In genomic region chr16:89985219-89985618, GRCh38 we compare ENCODE assay signal across 21 cellular contexts. TPM values are rescaled to one million over a fixed set of nuclear protein-coding genes. Genes with fewer than 3 reads are reported as not detected.
DNase-seq lines count a peak whose midpoint lies in the region; ATAC-seq, FAIRE-seq and TF ChIP-seq lines count a peak whose summit lies in the region.
"Had no signal": no experiment of that assay in that cellular context is flagged by ENCODE, and none has a peak within 500 bp of the region (broad histone marks: within the 10 kb centered on the region; RNA-seq: fewer than 3 reads in every experiment).

No MANE protein-coding gene starts in this region.

- TF ChIP-seq RAD21 in HepG2 (CRISPR knock-in tag; IDR thresholded peaks at IDR 0.05), result no peak
- TF ChIP-seq RAD21 in IMR-90 (IDR thresholded peaks at IDR 0.05; ENCODE audit: low read length), result no peak
- TF ChIP-seq RAD21 in K562 (CRISPR knock-in tag; conservative IDR thresholded peaks at IDR 0.05 in 1 of 2, IDR thresholded peaks at IDR 0.05 in 1 of 2), result no peak

- no peak overlapping the region for H3K18ac ChIP-seq in IMR-90 (ENCODE audit: low read depth, low read length)

- H3K4me1 ChIP-seq in HepG2 (ENCODE audit: insufficient read depth, low read length), result no peaks in the 10 kb centered on the region
- H3K4me1 ChIP-seq in right lobe of liver, result no peaks in the 10 kb centered on the region
- H3K4me1 ChIP-seq in IMR-90 (ENCODE audit: control insufficient read depth, insufficient read depth, low read length), result no peaks in the 10 kb centered on the region
- H3K4me1 ChIP-seq in K562 (replicated peaks in 1 of 2; ENCODE audit: control insufficient read depth in 2 of 2, insufficient read depth in 2 of 2, low read length in 2 of 2), result no peaks in the 10 kb centered on the region; a peak in 1 of 5 replicates

- H2BK120ac ChIP-seq in IMR-90 (ENCODE audit: low read depth, low read length), result no peak overlapping the region

- in situ Hi-C loops in HepG2 (cut with HindIII; ENCODE audit: extremely low pct_ligation_motif_present, low pct_unique_long_range_greater_than_20kb), result no loop called here
- in situ Hi-C loops in IMR-90 (cut with MboI; ENCODE audit: low sequenced_read_pairs), result no loop called here
- in situ Hi-C loops in K562 (cut with MboI), result no loop called here

- H3K56ac ChIP-seq in IMR-90 (ENCODE audit: extremely low read depth, insufficient read depth, low read length), result no peak overlapping the region

- no peak overlapping the region for H2BK20ac ChIP-seq in IMR-90 (ENCODE audit: low read depth, low read length)

- H3K4me3 ChIP-seq in HepG2 (replicated peaks in 1 of 3; ENCODE audit: insufficient read depth in 1 of 3, low read depth in 2 of 3, low read length in 3 of 3) (no peak overlapping the region), right lobe of liver (no peak overlapping the region), IMR-90 (ENCODE audit: insufficient read depth, low read depth, low read length) (no peak overlapping the region), K562 (no peak overlapping the region), WERI-Rb-1 (ENCODE audit: low read depth, low read length) (no peak overlapping the region)

- H3K79me2 ChIP-seq in HepG2 (ENCODE audit: insufficient read depth, low read length), result no peaks in the 10 kb centered on the region
- H3K79me2 ChIP-seq in K562 (ENCODE audit: control insufficient read depth, insufficient read depth, low read length), result no peaks in the 10 kb centered on the region

- H2AK5ac ChIP-seq in IMR-90 (ENCODE audit: low read depth, low read length), result no peak overlapping the region

- WGBS in HepG2 (ENCODE audit: low lambda C conversion rate), result 98% methylated on average over 10 of the region's 10 CpGs
- 89% methylated on average over 10 of the region's 10 CpGs for WGBS in right lobe of liver (ENCODE audit: insufficient coverage, low coverage, low lambda C conversion rate, missing lambda C conversion rate)
- 98% methylated on average over 6 of the region's 10 CpGs; no CpG with 5 or more reads in 1 of the 2 experiments for WGBS in IMR-90 (ENCODE audit: extremely low coverage in 2 of 2, insufficient read length in 1 of 2), 2 experiments
- WGBS in K562 (ENCODE audit: insufficient coverage, low coverage, missing lambda C conversion rate), result 95% methylated on average over 9 of the region's 10 CpGs

- H3K9me1 ChIP-seq in IMR-90 (ENCODE audit: insufficient read depth, low read length) (no peaks in the 10 kb centered on the region), K562 (ENCODE audit: control insufficient read depth, insufficient read depth, low read length) (no peaks in the 10 kb centered on the region)

- DNase-seq in HepG2 (ENCODE audit: low spot score), result no peak
- DNase-seq in right lobe of liver, result no peak
- no peak for DNase-seq in IMR-90
- DNase-seq in K562 (ENCODE audit: extremely low read depth in 1 of 4, low spot score in 3 of 4), result no peak
- no peak for DNase-seq in frontal cortex (ENCODE audit: low spot score in 2 of 2)
- DNase-seq in stimulated activated effector memory CD8-positive, alpha-beta T cell treated with anti-CD3 and anti-CD28 coated beads, Interleukin-12 subunit alpha, Interleukin-12 subunit beta, amount 100 ng/mL, for 72 hours (ENCODE audit: low spot score in 2 of 2), result no peak
- no peak for DNase-seq in WERI-Rb-1
- DNase-seq: ACHN; AML-193; C1 segment of cervical spinal cord; Calu3; CD4-positive, alpha-beta memory T cell; COR-L47; DMS53; DMS79 treated with DMSO at 0.1 percent for 48 hours; GF-D8; GOT3; H7; HCEC 1CT had no signal

- ATAC-seq in HepG2, result no peak
- ATAC-seq in right lobe of liver, result no peak
- no peak for ATAC-seq in IMR-90 (ENCODE audit: low read depth)
- ATAC-seq in K562, result no peak
- no peak for ATAC-seq in stimulated activated effector memory CD8-positive, alpha-beta T cell treated with anti-CD3 and anti-CD28 coated beads, Interleukin-12 subunit alpha, Interleukin-12 subunit beta, amount 100 ng/mL, for 72 hours

- dilution Hi-C loops in IMR-90 (cut with HindIII; ENCODE audit: low sequenced_read_pairs, unreplicated experiment), result no loop called here

- no peak overlapping the region for H3K4ac ChIP-seq in IMR-90 (ENCODE audit: low read depth, low read length)

- H3K4me3 Mint-ChIP-seq in stimulated activated effector memory CD8-positive, alpha-beta T cell treated with anti-CD3 and anti-CD28 coated beads, Interleukin-12 subunit alpha, Interleukin-12 subunit beta, amount 100 ng/mL, for 72 hours, result no peak overlapping the region
- H3K4me3 Mint-ChIP-seq: CD4-positive, alpha-beta memory T cell had no signal

- intact Hi-C loops in HepG2 (cut with micrococcal nuclease; ENCODE audit: unreplicated experiment), result no loop called here
- intact Hi-C loops in right lobe of liver (cut with DNase I), result no loop called here
- intact Hi-C loops in IMR-90 (cut with micrococcal nuclease), result no loop called here
- intact Hi-C loops in K562 (cut with micrococcal nuclease), result no loop called here

- BruUV-seq in HepG2 (replicated peaks; lab: Mats Ljungman, UMichigan) (no TSS peak), IMR-90 (replicated peaks; lab: Mats Ljungman, UMichigan) (TSS peak; percentile 47), K562 (replicated peaks; lab: Mats Ljungman, UMichigan) (TSS peak; percentile 39)

- H3K36me3 ChIP-seq in HepG2 (replicated peaks in 1 of 2; ENCODE audit: control insufficient read depth in 1 of 2, insufficient read depth in 2 of 2, low read length in 2 of 2) (peaks cover 56 to 72% of the 10 kb centered on the region in 2 experiments), right lobe of liver (peaks cover 0 to 61% (median 32%) of the 10 kb centered on the region in 4 donors), IMR-90 (ENCODE audit: control insufficient read depth, insufficient read depth, low read length) (peaks cover 64% of the 10 kb centered on the region), K562 (ENCODE audit: control insufficient read depth, insufficient read depth, low read length) (peaks cover 79% of the 10 kb centered on the region), WERI-Rb-1 (peaks cover 13% of the 10 kb centered on the region)

- peaks cover 98% of the 10 kb centered on the region for H3K36me3 Mint-ChIP-seq in stimulated activated effector memory CD8-positive, alpha-beta T cell treated with anti-CD3 and anti-CD28 coated beads, Interleukin-12 subunit alpha, Interleukin-12 subunit beta, amount 100 ng/mL, for 72 hours

- H2AFZ ChIP-seq in HepG2 (ENCODE audit: low read length), result no peak overlapping the region
- H2AFZ ChIP-seq in IMR-90 (replicated peaks; ENCODE audit: low read length, poor library complexity), result no peak overlapping the region
- H2AFZ ChIP-seq in K562 (ENCODE audit: low read depth, low read length), result no peak overlapping the region

- H3K4me2 ChIP-seq in HepG2 (ENCODE audit: low read depth, low read length), result no peak overlapping the region
- H3K4me2 ChIP-seq in IMR-90 (ENCODE audit: low read depth, low read length), result no peak overlapping the region
- H3K4me2 ChIP-seq in K562 (ENCODE audit: insufficient read depth, low read length), result no peak overlapping the region

- H3K9me3 Mint-ChIP-seq in stimulated activated effector memory CD8-positive, alpha-beta T cell treated with anti-CD3 and anti-CD28 coated beads, Interleukin-12 subunit alpha, Interleukin-12 subunit beta, amount 100 ng/mL, for 72 hours, result no peaks in the 10 kb centered on the region

- H3K9me3 ChIP-seq in HepG2 (ENCODE audit: low read length) (no peaks in the 10 kb centered on the region), right lobe of liver (no peaks in the 10 kb centered on the region), IMR-90 (ENCODE audit: control insufficient read depth, insufficient read depth, low read length) (no peaks in the 10 kb centered on the region), K562 (replicated peaks; ENCODE audit: control insufficient read depth, insufficient read depth, low read depth, low read length) (no peaks in the 10 kb centered on the region), WERI-Rb-1 (ENCODE audit: severe bottlenecking) (no peaks in the 10 kb centered on the region)

- TF ChIP-seq CTCF in HepG2 (CRISPR knock-in tag; IDR thresholded peaks at IDR 0.05) (no peak), right lobe of liver (IDR thresholded peaks at IDR 0.05) (no peak), IMR-90 (conservative IDR thresholded peaks at IDR 0.05; ENCODE audit: low read depth, low read length) (no peak), K562 (IDR thresholded peaks at IDR 0.05 in 2 of 3, conservative IDR thresholded peaks at IDR 0.05 in 1 of 3; ENCODE audit: insufficient read depth in 2 of 3, low read depth in 1 of 3, low read length in 3 of 3) (no peak), WERI-Rb-1 (IDR thresholded peaks at IDR 0.05; ENCODE audit: low read depth, low read length) (no peak)

- FAIRE-seq in HepG2 (lab: Jason Lieb, UNC) (no peak), K562 (lab: Jason Lieb, UNC) (no peak), frontal cortex (lab: Jason Lieb, UNC) (no peak)
- FAIRE-seq: GM12892 had no signal

- H3K27me3 ChIP-seq in HepG2 (ENCODE audit: control insufficient read depth in 1 of 2, insufficient read depth in 2 of 2, low read length in 2 of 2) (no peaks in the 10 kb centered on the region), right lobe of liver (no peaks in the 10 kb centered on the region), IMR-90 (ENCODE audit: control insufficient read depth, insufficient read depth, low read length) (no peaks in the 10 kb centered on the region), K562 (ENCODE audit: control insufficient read depth in 2 of 2, insufficient read depth in 2 of 2, low read length in 2 of 2) (no peaks in the 10 kb centered on the region), WERI-Rb-1 (ENCODE audit: insufficient read depth, low read depth, severe bottlenecking) (no peaks in the 10 kb centered on the region)

- CTCF ChIA-PET in HepG2 (lab: Yijun Ruan, JAX; ENCODE audit: low intra/inter-chr PET ratio, low total read pairs), result no interaction called here
- CTCF ChIA-PET in IMR-90 (lab: Yijun Ruan, JAX), result no interaction called here
- CTCF ChIA-PET in K562 (lab: Yijun Ruan, JAX; ENCODE audit: low intra/inter-chr PET ratio), result no interaction called here

- no peak overlapping the region for H3K23ac ChIP-seq in IMR-90 (ENCODE audit: low read depth, low read length)

- TF ChIP-seq EP300 in HepG2 (IDR thresholded peaks at IDR 0.05; ENCODE audit: low read depth in 2 of 2, low read length in 2 of 2) (no peak), HepG2 (CRISPR knock-in tag; IDR thresholded peaks at IDR 0.05; ENCODE audit: borderline replicate concordance) (no peak), K562 (IDR thresholded peaks at IDR 0.05; ENCODE audit: low read length) (no peak)

- H4K91ac ChIP-seq in IMR-90 (ENCODE audit: insufficient read depth, low read depth, low read length), result no peak overlapping the region

- H2BK15ac ChIP-seq in IMR-90 (ENCODE audit: low read depth, low read length), result no peak overlapping the region

- H3K27ac ChIP-seq in HepG2 (ENCODE audit: extremely low read length, insufficient read depth, low read length) (no peak overlapping the region), right lobe of liver (no peak overlapping the region), IMR-90 (ENCODE audit: insufficient read depth, low read length) (no peak overlapping the region), K562 (ENCODE audit: extremely low read depth, low read depth, low read length) (no peak overlapping the region), WERI-Rb-1 (no peak overlapping the region)
- H3K27ac ChIP-seq: 22Rv1 had no signal

- H3K9ac ChIP-seq in HepG2 (ENCODE audit: insufficient read depth, low read depth, low read length) (no peak overlapping the region), IMR-90 (ENCODE audit: low read depth, low read length) (no peak overlapping the region), K562 (ENCODE audit: insufficient read depth in 1 of 2, low read depth in 2 of 2, low read length in 2 of 2) (no peak overlapping the region)

- H3K27ac Mint-ChIP-seq in stimulated activated effector memory CD8-positive, alpha-beta T cell treated with anti-CD3 and anti-CD28 coated beads, Interleukin-12 subunit alpha, Interleukin-12 subunit beta, amount 100 ng/mL, for 72 hours, result no peak overlapping the region

- TF ChIP-seq POLR2A in HepG2 (IDR thresholded peaks at IDR 0.05; ENCODE audit: insufficient read depth in 1 of 2, low read depth in 2 of 2, low read length in 2 of 2) (no peak), right lobe of liver (IDR thresholded peaks at IDR 0.05) (no peak), IMR-90 (IDR thresholded peaks at IDR 0.05; ENCODE audit: low read depth, low read length) (no peak), K562 (conservative IDR thresholded peaks at IDR 0.05) (no peak)

- H2AK9ac ChIP-seq in IMR-90 (replicated peaks; ENCODE audit: low read depth, low read length, poor library complexity), result peak overlapping the region; percentile 11

- peaks cover 0 to 13% of the 10 kb centered on the region in 2 experiments; a peak in 3 of 4 replicates for H3K79me1 ChIP-seq in IMR-90 (ENCODE audit: low read depth in 1 of 2, low read length in 2 of 2)

- no peak overlapping the region for H3K14ac ChIP-seq in IMR-90 (replicated peaks; ENCODE audit: low read depth, low read length)

- no peak overlapping the region for H2BK5ac ChIP-seq in IMR-90 (ENCODE audit: low read depth, low read length, poor library complexity, severe bottlenecking)

- POLR2A ChIA-PET in HepG2 (lab: Yijun Ruan, JAX) (interaction anchor here (1.4 kb wide), 1 partner anchor 12 kb away, joined by 3 read pairs; no protein-coding TSS in a partner anchor), IMR-90 (lab: Charles Lee; ENCODE audit: unreplicated experiment) (no interaction called here), K562 (lab: Yijun Ruan, JAX) (interaction anchor here (1.2 to 2.5 kb wide), 3 partner anchors 9 to 93 kb away, joined by 3 to 13 read pairs (median 5); no protein-coding TSS in a partner anchor)

- H4K20me1 ChIP-seq in HepG2 (ENCODE audit: insufficient read depth, low read length), result no peaks in the 10 kb centered on the region
- H4K20me1 ChIP-seq in IMR-90 (ENCODE audit: insufficient read depth, low read length), result no peaks in the 10 kb centered on the region
- no peaks in the 10 kb centered on the region for H4K20me1 ChIP-seq in K562 (replicated peaks; ENCODE audit: control insufficient read depth, insufficient read depth, low read length)

- H4K8ac ChIP-seq in IMR-90 (ENCODE audit: low read depth in 2 of 2, low read length in 2 of 2), result no peak overlapping the region

- no peak overlapping the region for H4K5ac ChIP-seq in IMR-90 (ENCODE audit: low read depth, low read length)

- H3K4me1 Mint-ChIP-seq in stimulated activated effector memory CD8-positive, alpha-beta T cell treated with anti-CD3 and anti-CD28 coated beads, Interleukin-12 subunit alpha, Interleukin-12 subunit beta, amount 100 ng/mL, for 72 hours, result no peaks in the 10 kb centered on the region
- H3K4me1 Mint-ChIP-seq: CD4-positive, alpha-beta memory T cell had no signal

RNA-seq across cellular contexts. Expression of gene DBNDD1, which starts 34.0 kb away (rescaled TPM):
- total RNA-seq in HepG2 (2016; rRNA removed; fragmentation: Illumina TruSeq; extraction: Trizol), result 13.0 and 17.0 TPM in 2 replicates
- total RNA-seq in HepG2 (2016; cell fraction: cytosol; rRNA removed; fragmentation: Illumina TruSeq; extraction: Trizol; ENCODE audit: low read depth), result 18.8 and 21.7 TPM in 2 replicates
- total RNA-seq in HepG2 (2016; cell fraction: insoluble cytoplasmic fraction; rRNA removed; fragmentation: Illumina TruSeq; extraction: Trizol), result 11.4 and 16.1 TPM in 2 replicates
- 40.2 and 47.3 TPM in 2 replicates for total RNA-seq in HepG2 (2016; cell fraction: membrane; rRNA removed; fragmentation: Illumina TruSeq; extraction: Trizol)
- 7.6 and 10.0 TPM in 2 replicates for total RNA-seq in HepG2 (2016; cell fraction: nucleus; rRNA removed; fragmentation: Illumina TruSeq; extraction: Trizol)
- 40.4 and 51.0 TPM in 2 replicates for polyA plus RNA-seq in HepG2 (2011; rRNA removed)
- 44.2 and 56.2 TPM in 2 replicates for polyA plus RNA-seq in HepG2 (2011; cell fraction: cytosol; rRNA removed)
- polyA plus RNA-seq in HepG2 (2011; cell fraction: nucleus; rRNA removed), result 31.7 and 32.2 TPM in 2 replicates
- polyA plus RNA-seq in HepG2 (2012), result 16.4 and 30.0 TPM in 2 replicates
- polyA plus RNA-seq in HepG2 (2016; cell fraction: cytosol; fragmentation: Illumina TruSeq; extraction: Trizol; ENCODE audit: low read depth), result 60.8 and 72.2 TPM in 2 replicates
- 33.1 and 40.9 TPM in 2 replicates for polyA plus RNA-seq in HepG2 (2016; cell fraction: insoluble cytoplasmic fraction; fragmentation: Illumina TruSeq; extraction: Trizol; ENCODE audit: low read depth)
- 102 TPM in 2 replicates for polyA plus RNA-seq in HepG2 (2016; cell fraction: membrane; fragmentation: Illumina TruSeq; extraction: Trizol; ENCODE audit: low read depth)
- polyA plus RNA-seq in HepG2 (2016; cell fraction: nucleus; fragmentation: Illumina TruSeq; extraction: Trizol; ENCODE audit: insufficient read depth, low read depth), result 31.0 and 33.1 TPM in 2 replicates
- polyA minus RNA-seq in HepG2 (2011; rRNA and poly(A)+ RNA removed; ENCODE audit: low replicate concordance), result 5.9 and 53.2 TPM in 2 replicates
- 23.0 and 26.9 TPM in 2 replicates for polyA minus RNA-seq in HepG2 (2011; cell fraction: cytosol; rRNA and poly(A)+ RNA removed)
- 9.8 and 13.2 TPM in 2 replicates for polyA minus RNA-seq in HepG2 (2011; cell fraction: nucleus; rRNA and poly(A)+ RNA removed)
- 10 to 100 TPM in 3 of 6 experiments, 1 to 10 TPM in 3; 2.6 to 17.5 (median 7.6) TPM for total RNA-seq in right lobe of liver
- total RNA-seq in IMR-90 (2012; rRNA removed), result 3.1 and 3.4 TPM in 2 replicates
- polyA plus RNA-seq in IMR-90 (2012; rRNA removed), result 23.0 and 26.2 TPM in 2 replicates
- polyA plus RNA-seq in IMR-90 (2012; cell fraction: cytosol; rRNA removed), result 14.9 and 31.6 TPM in 2 replicates
- 11.1 and 18.7 TPM in 2 replicates for polyA plus RNA-seq in IMR-90 (2012; cell fraction: nucleus; rRNA removed; ENCODE audit: low replicate concordance)
- 2.7 and 9.4 TPM in 2 replicates for total RNA-seq in K562 (2011; cell fraction: chromatin; rRNA removed; ENCODE audit: low replicate concordance)
- 4.5 and 5.7 TPM in 2 replicates for total RNA-seq in K562 (2011; cell fraction: nucleolus; rRNA removed)
- total RNA-seq in K562 (2011; cell fraction: nucleoplasm; rRNA removed), result 4.5 and 5.2 TPM in 2 replicates
- 5.8 and 8.3 TPM in 2 replicates for total RNA-seq in K562 (2014; rRNA removed)
- 2.8 and 3.2 TPM in 2 replicates for total RNA-seq in K562 (2014; rRNA removed; fragmentation: Illumina TruSeq; extraction: Trizol)
- 4.2 and 4.3 TPM in 2 replicates for total RNA-seq in K562 (2015; rRNA removed; fragmentation: Illumina TruSeq; extraction: Trizol)
- 12.9 and 13.0 TPM in 2 replicates for total RNA-seq in K562 (2021)
- 6.9 and 8.5 TPM in 2 replicates for polyA plus RNA-seq in K562 (2011; rRNA removed)
- polyA plus RNA-seq in K562 (2011; cell fraction: cytosol; rRNA removed), result 14.1 and 24.5 TPM in 2 replicates
- 6.8 and 9.1 TPM in 2 replicates for polyA plus RNA-seq in K562 (2011; cell fraction: nucleus; rRNA removed)
- 8.0 and 13.9 TPM in 2 replicates for polyA plus RNA-seq in K562 (2012)
- 10.9 and 12.9 TPM in 2 replicates for polyA plus RNA-seq in K562 (2014; fragmentation: Illumina TruSeq; extraction: Trizol)
- polyA plus RNA-seq in K562 (2014; fragmentation: Nextera tagmentation; extraction: Ambion mirVana), result under 1 TPM; 0.55 to 0.90 TPM
- polyA plus RNA-seq in K562 (2014; rRNA removed), result 9.5 and 10.8 TPM in 2 replicates
- 2.0 and 3.9 TPM in 2 replicates for polyA minus RNA-seq in K562 (2011; rRNA and poly(A)+ RNA removed)
- polyA minus RNA-seq in K562 (2011; cell fraction: cytosol; rRNA and poly(A)+ RNA removed), result 7.9 and 11.8 TPM in 2 replicates
- polyA minus RNA-seq in K562 (2011; cell fraction: nucleus; rRNA and poly(A)+ RNA removed), result 1.6 and 3.0 TPM in 2 replicates
- 10.6 TPM for total RNA-seq in frontal cortex

RNA-seq across cellular contexts. Expression of gene DEF8, which starts 36.7 kb away (rescaled TPM):
- 98.5 and 107 TPM in 2 replicates for total RNA-seq in HepG2 (2016; rRNA removed; fragmentation: Illumina TruSeq; extraction: Trizol)
- total RNA-seq in HepG2 (2016; cell fraction: cytosol; rRNA removed; fragmentation: Illumina TruSeq; extraction: Trizol; ENCODE audit: low read depth), result 134 and 176 TPM in 2 replicates
- 103 and 113 TPM in 2 replicates for total RNA-seq in HepG2 (2016; cell fraction: insoluble cytoplasmic fraction; rRNA removed; fragmentation: Illumina TruSeq; extraction: Trizol)
- total RNA-seq in HepG2 (2016; cell fraction: membrane; rRNA removed; fragmentation: Illumina TruSeq; extraction: Trizol), result 127 and 160 TPM in 2 replicates
- 48.8 and 61.5 TPM in 2 replicates for total RNA-seq in HepG2 (2016; cell fraction: nucleus; rRNA removed; fragmentation: Illumina TruSeq; extraction: Trizol)
- polyA plus RNA-seq in HepG2 (2011; rRNA removed), result 98.2 and 108 TPM in 2 replicates
- 100 and 138 TPM in 2 replicates for polyA plus RNA-seq in HepG2 (2011; cell fraction: cytosol; rRNA removed)
- 490 and 545 TPM in 2 replicates for polyA plus RNA-seq in HepG2 (2011; cell fraction: nucleus; rRNA removed)
- polyA plus RNA-seq in HepG2 (2012), result 37.2 and 56.0 TPM in 2 replicates
- 170 and 205 TPM in 2 replicates for polyA plus RNA-seq in HepG2 (2016; cell fraction: cytosol; fragmentation: Illumina TruSeq; extraction: Trizol; ENCODE audit: low read depth)
- 116 and 132 TPM in 2 replicates for polyA plus RNA-seq in HepG2 (2016; cell fraction: insoluble cytoplasmic fraction; fragmentation: Illumina TruSeq; extraction: Trizol; ENCODE audit: low read depth)
- polyA plus RNA-seq in HepG2 (2016; cell fraction: membrane; fragmentation: Illumina TruSeq; extraction: Trizol; ENCODE audit: low read depth), result 126 and 153 TPM in 2 replicates
- 123 and 136 TPM in 2 replicates for polyA plus RNA-seq in HepG2 (2016; cell fraction: nucleus; fragmentation: Illumina TruSeq; extraction: Trizol; ENCODE audit: insufficient read depth, low read depth)
- polyA minus RNA-seq in HepG2 (2011; rRNA and poly(A)+ RNA removed; ENCODE audit: low replicate concordance), result 22.3 and 116 TPM in 2 replicates
- polyA minus RNA-seq in HepG2 (2011; cell fraction: cytosol; rRNA and poly(A)+ RNA removed), result 31.8 and 36.4 TPM in 2 replicates
- 46.0 and 51.1 TPM in 2 replicates for polyA minus RNA-seq in HepG2 (2011; cell fraction: nucleus; rRNA and poly(A)+ RNA removed)
- 10 to 100 TPM; 16.7 to 44.1 (median 20.7) TPM for total RNA-seq in right lobe of liver
- 129 and 134 TPM in 2 replicates for total RNA-seq in IMR-90 (2012; rRNA removed)
- polyA plus RNA-seq in IMR-90 (2012; rRNA removed), result 141 and 160 TPM in 2 replicates
- 177 and 213 TPM in 2 replicates for polyA plus RNA-seq in IMR-90 (2012; cell fraction: cytosol; rRNA removed)
- 286 and 445 TPM in 2 replicates for polyA plus RNA-seq in IMR-90 (2012; cell fraction: nucleus; rRNA removed; ENCODE audit: low replicate concordance)
- total RNA-seq in K562 (2011; cell fraction: chromatin; rRNA removed; ENCODE audit: low replicate concordance), result 71.6 and 183 TPM in 2 replicates
- total RNA-seq in K562 (2011; cell fraction: nucleolus; rRNA removed), result 99.4 and 127 TPM in 2 replicates
- 79.5 and 80.2 TPM in 2 replicates for total RNA-seq in K562 (2011; cell fraction: nucleoplasm; rRNA removed)
- total RNA-seq in K562 (2014; rRNA removed), result 147 and 173 TPM in 2 replicates
- total RNA-seq in K562 (2014; rRNA removed; fragmentation: Illumina TruSeq; extraction: Trizol), result 29.4 and 33.0 TPM in 2 replicates
- total RNA-seq in K562 (2015; rRNA removed; fragmentation: Illumina TruSeq; extraction: Trizol), result 58.6 and 63.2 TPM in 2 replicates
- total RNA-seq in K562 (2021), result 71.5 and 80.6 TPM in 2 replicates
- polyA plus RNA-seq in K562 (2011; rRNA removed), result 74.0 and 87.6 TPM in 2 replicates
- 119 and 177 TPM in 2 replicates for polyA plus RNA-seq in K562 (2011; cell fraction: cytosol; rRNA removed)
- polyA plus RNA-seq in K562 (2011; cell fraction: nucleus; rRNA removed), result 132 and 207 TPM in 2 replicates
- polyA plus RNA-seq in K562 (2012), result 63.5 and 81.5 TPM in 2 replicates
- 42.3 and 88.3 TPM in 2 replicates for polyA plus RNA-seq in K562 (2014; fragmentation: Illumina TruSeq; extraction: Trizol)
- polyA plus RNA-seq in K562 (2014; fragmentation: Nextera tagmentation; extraction: Ambion mirVana), result 10 to 100 TPM; 39.3 to 60.1 TPM
- 136 and 173 TPM in 2 replicates for polyA plus RNA-seq in K562 (2014; rRNA removed)
- polyA minus RNA-seq in K562 (2011; rRNA and poly(A)+ RNA removed), result 27.9 and 38.8 TPM in 2 replicates
- 32.6 and 34.2 TPM in 2 replicates for polyA minus RNA-seq in K562 (2011; cell fraction: cytosol; rRNA and poly(A)+ RNA removed)
- polyA minus RNA-seq in K562 (2011; cell fraction: nucleus; rRNA and poly(A)+ RNA removed), result 29.4 and 31.1 TPM in 2 replicates
- 51.8 TPM for total RNA-seq in frontal cortex

Comparison
In these comparisons a context has a peak if more than half of its experiments do, and no peak if none do; other contexts are left out.
1. Of the 241 proteins assayed by ChIP-seq in both HepG2 and K562: peak only in HepG2: RBM22; only in K562: none; in both: none; in neither: 240.